8 cellular contexts compared by ENCODE assay signal in the genomic region with DNA sequence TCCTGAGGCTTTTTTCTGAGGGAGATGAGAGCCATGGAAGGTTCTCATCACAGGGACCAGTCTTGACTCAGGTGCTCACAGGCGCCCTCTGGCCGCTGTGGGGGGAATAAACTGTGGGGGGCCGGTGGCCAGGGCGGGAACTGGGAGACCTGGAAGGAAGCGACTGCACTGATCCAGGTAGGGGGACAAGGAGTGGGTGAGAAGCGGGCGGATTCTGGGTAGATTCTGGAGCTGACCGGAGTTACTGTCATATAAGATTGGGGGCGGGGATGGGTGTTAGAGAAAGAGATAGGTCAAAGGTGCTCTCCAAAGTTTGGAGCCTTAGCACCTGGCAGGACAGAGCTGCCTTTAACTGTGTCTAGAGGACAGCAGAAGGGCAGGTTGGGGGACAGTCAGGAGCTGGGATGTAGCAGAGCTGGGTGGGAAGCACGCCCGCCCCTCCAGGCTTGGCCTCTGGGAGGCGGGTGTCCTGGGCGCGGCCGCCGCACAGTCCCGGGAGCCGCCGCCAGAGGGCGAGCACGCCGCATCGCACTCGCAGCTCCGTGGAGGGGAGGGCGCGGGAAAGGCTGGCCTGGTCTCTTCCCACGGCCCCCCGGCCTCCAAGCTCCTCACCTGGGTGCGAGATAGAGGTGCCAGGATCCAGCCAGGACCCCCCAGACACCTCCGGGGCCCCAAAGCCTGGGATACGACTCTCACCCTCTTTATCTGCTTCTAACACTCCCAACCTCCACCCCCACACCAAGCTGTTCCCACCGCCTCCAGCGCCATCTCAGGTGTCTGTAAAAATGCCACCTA. TPM values are rescaled to one million over a fixed set of nuclear protein-coding genes. Genes with fewer than 3 reads are reported as not detected.
DNase-seq lines count a peak whose midpoint lies in the region; ATAC-seq and TF ChIP-seq lines count a peak whose summit lies in the region.

No MANE protein-coding gene starts in this region.

- no peak overlapping the region for H2BK5ac ChIP-seq in mesenchymal stem cell (ENCODE audit: low read depth, low read length, poor library complexity, severe bottlenecking)

- peak overlapping the region; percentile 66 to 77 for H3K18ac ChIP-seq in mesenchymal stem cell (ENCODE audit: low read depth in 1 of 2, low read length in 2 of 2)

- DNase-seq in GM12864 (ENCODE audit: low read depth) (no peak), NCI-H774 (lab: John Stamatoyannopoulos, UW) (peak; percentile 70), mesenchymal stem cell (peak; percentile 74)
- peak; percentile 85 for DNase-seq in activated CD4-positive, alpha-beta memory T cell treated with anti-CD3 and anti-CD28 coated beads, Interleukin-2, amount 10 ng/mL, durations not matched to agents 7 days and 5 days
- peak; percentile 67 for DNase-seq in effector CD8-positive, alpha-beta T cell (lab: John Stamatoyannopoulos, UW)
- DNase-seq in stimulated activated CD8-positive, alpha-beta memory T cell treated with anti-CD3 and anti-CD28 coated beads, Interleukin-12 subunit alpha, Interleukin-12 subunit beta, amount 100 ng/mL, for 1 hour (ENCODE audit: low read depth), result peak; percentile 69

- CTCF ChIA-PET in activated CD4-positive, alpha-beta memory T cell treated with anti-CD3 and anti-CD28 coated beads, Interleukin-2, amount 10 ng/mL, durations not matched to agents 7 days and 5 days (lab: Charles Lee), result interaction anchor here (0.5 to 5.8 kb wide), 71 partner anchors 11 to 1064 kb away, joined by 3 to 88 read pairs (median 4); a partner anchor contains a TSS

- no peak overlapping the region for H3K14ac ChIP-seq in mesenchymal stem cell (ENCODE audit: low read length in 2 of 2)

- peak; percentile 92 for TF ChIP-seq CTCF in GM12864 (IDR thresholded peaks at IDR 0.05; ENCODE audit: low read depth, low read length, missing control alignments)

- H2BK120ac ChIP-seq in mesenchymal stem cell (ENCODE audit: low read depth, low read length), result peak overlapping the region; percentile 87

- H4K91ac ChIP-seq in mesenchymal stem cell (ENCODE audit: low read length), result peak overlapping the region; percentile 25

- H3K27ac Mint-ChIP-seq in activated CD4-positive, alpha-beta memory T cell treated with anti-CD3 and anti-CD28 coated beads, Interleukin-2, amount 10 ng/mL, durations not matched to agents 7 days and 5 days, result peak overlapping the region; percentile 79

- peak overlapping the region in 1 of 2 experiments; percentile 83 for H2BK12ac ChIP-seq in mesenchymal stem cell (ENCODE audit: low read length in 2 of 2)

- H3K9me3 Mint-ChIP-seq in activated CD4-positive, alpha-beta memory T cell treated with anti-CD3 and anti-CD28 coated beads, Interleukin-2, amount 10 ng/mL, durations not matched to agents 7 days and 5 days, result no peaks in the 10 kb centered on the region

- peak overlapping the region; percentile 100 for H2AFZ ChIP-seq in mesenchymal stem cell (ENCODE audit: low read depth, low read length)

- no peaks in the 10 kb centered on the region for H3K36me3 ChIP-seq in mesenchymal stem cell (ENCODE audit: control insufficient read depth in 1 of 2, insufficient read depth in 2 of 2, low read depth in 1 of 2, low read length in 2 of 2)

- POLR2A ChIA-PET in activated CD4-positive, alpha-beta memory T cell treated with anti-CD3 and anti-CD28 coated beads, Interleukin-2, amount 10 ng/mL, durations not matched to agents 7 days and 5 days (lab: Charles Lee), result interaction anchor here (0.8 to 2.1 kb wide), 14 partner anchors 10 to 313 kb away, joined by 3 to 13 read pairs (median 4); a partner anchor contains a TSS

- H3K27me3 Mint-ChIP-seq in activated CD4-positive, alpha-beta memory T cell treated with anti-CD3 and anti-CD28 coated beads, Interleukin-2, amount 10 ng/mL, durations not matched to agents 7 days and 5 days, result peaks cover 5% of the 10 kb centered on the region

- under 1% methylated on average over 30 of the region's 34 CpGs for WGBS in mesenchymal stem cell

- H2BK15ac ChIP-seq in mesenchymal stem cell (ENCODE audit: low read depth, poor library complexity, severe bottlenecking), result no peak overlapping the region

- ATAC-seq in HG03354 (IDR thresholded peaks at IDR 0.05; ENCODE audit: poor library complexity, severe bottlenecking, unreplicated experiment) (peak; percentile 63), HG03159 (IDR thresholded peaks at IDR 0.05; ENCODE audit: unreplicated experiment) (no peak)

- H3K4me3 ChIP-seq in GM12864 (ENCODE audit: low read depth, low read length) (peak overlapping the region; percentile 46), mesenchymal stem cell (ENCODE audit: insufficient read depth in 1 of 2, low read depth in 1 of 2, low read length in 2 of 2) (peak overlapping the region; percentile 36 to 85)

- H3K27me3 ChIP-seq in mesenchymal stem cell (ENCODE audit: control insufficient read depth in 1 of 2, insufficient read depth in 1 of 2, low read length in 2 of 2), result no peaks in the 10 kb centered on the region

- H3K36me3 Mint-ChIP-seq in activated CD4-positive, alpha-beta memory T cell treated with anti-CD3 and anti-CD28 coated beads, Interleukin-2, amount 10 ng/mL, durations not matched to agents 7 days and 5 days (ENCODE audit: low read depth), result no peaks in the 10 kb centered on the region

- peak overlapping the region; percentile 86 for H3K9ac ChIP-seq in mesenchymal stem cell (ENCODE audit: low read length)

- peaks cover 11% of the 10 kb centered on the region for H3K4me1 ChIP-seq in mesenchymal stem cell (ENCODE audit: control insufficient read depth, insufficient read depth, low read depth, low read length)

- no peak overlapping the region for H3K4ac ChIP-seq in mesenchymal stem cell (ENCODE audit: low read depth in 1 of 2, low read length in 2 of 2)

- H3K4me2 ChIP-seq in mesenchymal stem cell (ENCODE audit: low read length, poor library complexity, severe bottlenecking), result peak overlapping the region; percentile 86

- H3K9me3 ChIP-seq in mesenchymal stem cell (ENCODE audit: control insufficient read depth, low read length), result no peaks in the 10 kb centered on the region

- no peak overlapping the region for H3K23ac ChIP-seq in mesenchymal stem cell (ENCODE audit: low read length in 2 of 2)

- H3K4me3 Mint-ChIP-seq in activated CD4-positive, alpha-beta memory T cell treated with anti-CD3 and anti-CD28 coated beads, Interleukin-2, amount 10 ng/mL, durations not matched to agents 7 days and 5 days, result peak overlapping the region; percentile 90

- peak overlapping the region; percentile 61 for H4K8ac ChIP-seq in mesenchymal stem cell (ENCODE audit: low read length)

- H3K79me1 ChIP-seq in mesenchymal stem cell (replicated peaks; ENCODE audit: low read length, poor library complexity, severe bottlenecking), result no peaks in the 10 kb centered on the region

- no peak overlapping the region for H2AK5ac ChIP-seq in mesenchymal stem cell (ENCODE audit: low read length, severe bottlenecking)

- H3K4me1 Mint-ChIP-seq in activated CD4-positive, alpha-beta memory T cell treated with anti-CD3 and anti-CD28 coated beads, Interleukin-2, amount 10 ng/mL, durations not matched to agents 7 days and 5 days, result peaks cover 8% of the 10 kb centered on the region

- H3K27ac ChIP-seq in mesenchymal stem cell (ENCODE audit: low read length, poor library complexity, severe bottlenecking), result no peak overlapping the region

RNA-seq across cellular contexts. Expression of a gene that starts 4.2 kb away (rescaled TPM):
- under 1 TPM; 0.13 to 0.15 TPM for total RNA-seq in activated CD4-positive, alpha-beta memory T cell treated with anti-CD3 and anti-CD28 coated beads, Interleukin-2, amount 10 ng/mL, durations not matched to agents 7 days and 5 days
- polyA plus RNA-seq in mesenchymal stem cell (2013, experiment 1 of 2), result 0.01 TPM
- not detected for polyA plus RNA-seq in mesenchymal stem cell (2013, experiment 2 of 2)

RNA-seq across cellular contexts. Expression of a gene that starts 8.2 kb away (rescaled TPM):
- 10 to 100 TPM; 17.5 to 18.4 TPM for total RNA-seq in activated CD4-positive, alpha-beta memory T cell treated with anti-CD3 and anti-CD28 coated beads, Interleukin-2, amount 10 ng/mL, durations not matched to agents 7 days and 5 days
- 47.1 TPM for polyA plus RNA-seq in mesenchymal stem cell (2013, experiment 1 of 2)
- 47.3 TPM for polyA plus RNA-seq in mesenchymal stem cell (2013, experiment 2 of 2)

RNA-seq across cellular contexts. Expression of a gene that starts 19.6 kb away (rescaled TPM):
- total RNA-seq in activated CD4-positive, alpha-beta memory T cell treated with anti-CD3 and anti-CD28 coated beads, Interleukin-2, amount 10 ng/mL, durations not matched to agents 7 days and 5 days, result 100 to 1,000 TPM; 119 to 123 TPM
- 112 TPM for polyA plus RNA-seq in mesenchymal stem cell (2013, experiment 1 of 2)
- 113 TPM for polyA plus RNA-seq in mesenchymal stem cell (2013, experiment 2 of 2)

RNA-seq across cellular contexts. Expression of a gene that starts 26.8 kb away (rescaled TPM):
- total RNA-seq in activated CD4-positive, alpha-beta memory T cell treated with anti-CD3 and anti-CD28 coated beads, Interleukin-2, amount 10 ng/mL, durations not matched to agents 7 days and 5 days, result 100 to 1,000 TPM; 640 to 660 TPM
- polyA plus RNA-seq in mesenchymal stem cell (2013, experiment 1 of 2), result 1,694 TPM
- polyA plus RNA-seq in mesenchymal stem cell (2013, experiment 2 of 2), result 1,663 TPM

RNA-seq across cellular contexts. Expression of a gene that starts 30.1 kb away (rescaled TPM):
- under 1 TPM in 1 of 2 experiments, not detected in 1; 0.05 TPM for total RNA-seq in activated CD4-positive, alpha-beta memory T cell treated with anti-CD3 and anti-CD28 coated beads, Interleukin-2, amount 10 ng/mL, durations not matched to agents 7 days and 5 days
- 4.6 TPM for polyA plus RNA-seq in mesenchymal stem cell (2013, experiment 1 of 2)
- 4.6 TPM for polyA plus RNA-seq in mesenchymal stem cell (2013, experiment 2 of 2)
